In genomic region chr11:32433249-32434115, GRCh38 we compare ENCODE assay signal across 13 cellular contexts. TPM values are rescaled to one million over a fixed set of nuclear protein-coding genes. Genes with fewer than 3 reads are reported as not detected.
DNase-seq lines count a peak whose midpoint lies in the region; ATAC-seq, FAIRE-seq and TF ChIP-seq lines count a peak whose summit lies in the region.
"Had no signal": no experiment of that assay in that cellular context is flagged by ENCODE, and none has a peak within 500 bp of the region (broad histone marks: within the 10 kb centered on the region; RNA-seq: fewer than 3 reads in every experiment).

No MANE protein-coding gene starts in this region.

- TF ChIP-seq POLR2A in A549 (IDR thresholded peaks at IDR 0.05; ENCODE audit: low read length): no peak

- peaks cover 88% of the 10 kb centered on the region for H3K27me3 Mint-ChIP-seq in nephron progenitor cell (ENCODE audit: low read depth, poor library complexity)

- ATAC-seq in A549 (no peak), HG03378 (IDR thresholded peaks at IDR 0.05; ENCODE audit: unreplicated experiment) (no peak), omental fat pad (ENCODE audit: low FRiP score) (no peak)

- CTCF ChIA-PET in A549 (lab: Yijun Ruan, JAX) (interaction anchor here (0.5 to 2.2 kb wide), 5 partner anchors 8 to 368 kb away, joined by 3 to 5 read pairs (median 5); no protein-coding TSS in a partner anchor), GM10248 (lab: Yijun Ruan, JAX) (interaction anchor here (1.2 to 1.5 kb wide), 2 partner anchors 17 to 110 kb away, joined by 3 read pairs; no protein-coding TSS in a partner anchor)

- WGBS in A549 (ENCODE audit: missing lambda C conversion rate): 90% methylated on average over 54 of the region's 54 CpGs

- FAIRE-seq in A549 (lab: Jason Lieb, UNC): no peak
- FAIRE-seq: GM18507 had no signal

- no peak for TF ChIP-seq CTCF in A549 (IDR thresholded peaks at IDR 0.05)
- no peak for TF ChIP-seq CTCF in GM20000 (IDR thresholded peaks at IDR 0.05; ENCODE audit: extremely low read depth, missing control alignments)
- TF ChIP-seq CTCF in cardiac fibroblast (IDR thresholded peaks at IDR 0.05; ENCODE audit: low read depth, low read length): no peak
- TF ChIP-seq CTCF in nephron progenitor cell (IDR thresholded peaks at IDR 0.05): no peak
- no peak for TF ChIP-seq CTCF in omental fat pad (IDR thresholded peaks at IDR 0.05)
- no peak for TF ChIP-seq CTCF in GM10248 (IDR thresholded peaks at IDR 0.05; ENCODE audit: control extremely low read depth, extremely low read depth, low read depth, missing control alignments)

- H3K4me3 ChIP-seq in A549: no peak overlapping the region
- peak overlapping the region; percentile 62 to 69 for H3K4me3 ChIP-seq in cardiac fibroblast (replicated peaks in 1 of 2; ENCODE audit: low read depth in 2 of 2, low read length in 2 of 2)

- peak overlapping the region; percentile 67 for H3K27ac Mint-ChIP-seq in nephron progenitor cell

- H3K36me3 Mint-ChIP-seq in nephron progenitor cell (ENCODE audit: low read depth): peaks cover 42% of the 10 kb centered on the region

- DNase-seq in A549 (ENCODE audit: low read depth in 1 of 2, low spot score in 1 of 2): no peak
- DNase-seq in GM20000 (ENCODE audit: low spot score): peak; percentile 26
- peak; percentile 39 to 45 for DNase-seq in cardiac fibroblast (ENCODE audit: low read depth in 2 of 2)
- peak; percentile 21 for DNase-seq in nephron progenitor cell
- no peak for DNase-seq in DMS153 treated with DMSO at 0.1 percent for 48 hours (lab: John Stamatoyannopoulos, UW; ENCODE audit: unreplicated experiment)
- no peak for DNase-seq in omental fat pad (ENCODE audit: low spot score)
- DNase-seq in GM10248 (ENCODE audit: extremely low spot score): no peak
- DNase-seq: activated CD4-positive, CD25-positive, alpha-beta regulatory T cell treated with anti-CD3 and anti-CD28 coated beads, Interleukin-2, amount 50 U/mL, for 72 hours; amygdala; NCI-H1417 had no signal

- POLR2A ChIA-PET in A549 (lab: Yijun Ruan, JAX) (no interaction called here), GM10248 (lab: Yijun Ruan, JAX) (no interaction called here)

- peaks cover 64% of the 10 kb centered on the region for H3K4me1 Mint-ChIP-seq in nephron progenitor cell

- H3K27ac ChIP-seq in A549: peak overlapping the region in 1 of 2 experiments; percentile 87; a peak in 1 of 6 replicates
- H3K27ac ChIP-seq: foreskin keratinocyte had no signal

- H3K4me2 ChIP-seq in A549: peak overlapping the region; percentile 91

- H3K9me3 Mint-ChIP-seq in nephron progenitor cell: no peaks in the 10 kb centered on the region

- no peaks in the 10 kb centered on the region for H3K9me3 ChIP-seq in A549

- peak overlapping the region; percentile 90 for H3K4me3 Mint-ChIP-seq in nephron progenitor cell

- TF ChIP-seq RAD21 in A549 (conservative IDR thresholded peaks at IDR 0.05 in 1 of 2, IDR thresholded peaks at IDR 0.05 in 1 of 2): no peak

- TF ChIP-seq EP300 in A549 (IDR thresholded peaks at IDR 0.05): no peak

- 0 out of 3 replicates have a peak, but pooled peaks cover 4% of the 10 kb centered on the region for H3K4me1 ChIP-seq in A549
- H3K4me1 ChIP-seq: foreskin keratinocyte had no signal

TF ChIP-seq in A549, 52 proteins besides CTCF, POLR2A, EP300 and RAD21:
- no peak for TF ChIP-seq ZC3H11A (IDR thresholded peaks at IDR 0.05)
- TF ChIP-seq POLR2AphosphoS2 (conservative IDR thresholded peaks at IDR 0.05; ENCODE audit: low read length): no peak
TF ChIP-seq in A549: peak in this region for 0.

RNA-seq across cellular contexts. Expression of gene WT1, which starts 1.9 kb away (rescaled TPM):
- polyA plus RNA-seq in A549 (2011; rRNA removed) (4.0 and 4.2 TPM in 2 replicates), A549 (2017; fragmentation: RNase III; extraction: RNeasy Plus Mini Kit Qiagen cat#74134 plus additional on column Dnase treatment) (2.8 to 3.3 TPM (median 3.1 TPM) in 3 replicates)
- 3.8 and 5.4 TPM in 2 replicates for polyA plus RNA-seq in A549 (2012; cell fraction: cytosol; rRNA removed)
- polyA plus RNA-seq in A549 (2012; cell fraction: nucleus; rRNA removed): 4.6 and 6.9 TPM in 2 replicates
- polyA minus RNA-seq in A549 (2011; rRNA and poly(A)+ RNA removed): 8.0 and 8.1 TPM in 2 replicates
- 10 to 100 TPM in 3 of 4 donors, 1 to 10 TPM in 1; 5.5 to 78.0 (median 44.1) TPM for total RNA-seq in omental fat pad
- polyA plus RNA-seq: foreskin keratinocyte had no signal

Comparison
In these comparisons a context has a peak if more than half of its experiments do, and no peak if none do; other contexts are left out.
1. DNase-seq: peak in GM20000 (single experiment), cardiac fibroblast (2 of 2) and nephron progenitor cell (single experiment); none in A549 (0 of 2), DMS153 treated with DMSO at 0.1 percent for 48 hours (single experiment), omental fat pad (single experiment) and GM10248 (single experiment).